Comparison of ENCODE assay signal across 1 cellular context in the genomic region with DNA sequence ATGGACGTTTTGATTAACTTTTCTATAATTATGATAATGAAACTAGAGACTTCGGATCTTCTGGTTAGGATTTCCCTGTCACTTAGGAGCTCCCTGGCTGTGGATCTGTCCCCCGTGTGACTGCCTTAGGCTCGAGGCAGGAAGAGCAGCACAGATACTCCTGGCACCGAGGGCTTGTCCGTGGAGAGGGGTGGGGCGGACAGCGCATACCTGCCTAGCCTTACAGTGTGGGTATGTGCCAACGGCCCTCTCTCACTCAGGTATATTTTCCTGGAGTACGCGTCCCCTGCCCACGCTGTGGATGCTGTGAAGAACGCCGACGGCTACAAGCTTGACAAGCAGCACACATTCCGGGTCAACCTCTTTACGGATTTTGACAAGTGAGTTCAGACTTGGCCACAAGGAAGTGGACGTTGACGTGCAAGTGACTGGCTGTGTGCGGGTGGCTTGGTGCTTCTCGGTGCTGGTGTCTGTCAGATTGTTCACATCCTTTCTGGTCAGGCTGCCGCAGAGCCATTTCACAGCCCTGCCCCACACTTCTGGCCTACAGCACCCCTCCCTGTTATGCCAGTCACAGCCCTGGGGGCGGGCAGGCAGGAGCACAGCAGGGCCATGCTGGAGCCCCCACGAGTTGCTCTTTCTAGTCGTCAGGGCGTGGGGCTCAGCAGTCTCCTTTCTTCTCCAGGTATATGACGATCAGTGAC.
TF ChIP-seq lines count a peak whose summit lies in the region.

No MANE protein-coding gene starts in this region.

TF ChIP-seq in IMR-90, 13 proteins besides CTCF, POLR2A, EP300 and RAD21:
- TF ChIP-seq, protein P1, sequence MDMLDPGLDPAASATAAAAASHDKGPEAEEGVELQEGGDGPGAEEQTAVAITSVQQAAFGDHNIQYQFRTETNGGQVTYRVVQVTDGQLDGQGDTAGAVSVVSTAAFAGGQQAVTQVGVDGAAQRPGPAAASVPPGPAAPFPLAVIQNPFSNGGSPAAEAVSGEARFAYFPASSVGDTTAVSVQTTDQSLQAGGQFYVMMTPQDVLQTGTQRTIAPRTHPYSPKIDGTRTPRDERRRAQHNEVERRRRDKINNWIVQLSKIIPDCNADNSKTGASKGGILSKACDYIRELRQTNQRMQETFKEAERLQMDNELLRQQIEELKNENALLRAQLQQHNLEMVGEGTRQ (IDR thresholded peaks at IDR 0.05; ENCODE audit: low read depth, low read length) = no peak
- TF ChIP-seq BHLHE40 (IDR thresholded peaks at IDR 0.05; ENCODE audit: low read depth, low read length) = no peak
- TF ChIP-seq SMC3 (IDR thresholded peaks at IDR 0.05; ENCODE audit: low read depth, low read length) = no peak
- no peak for TF ChIP-seq FOS (IDR thresholded peaks at IDR 0.05; ENCODE audit: low read depth, low read length)
- no peak for TF ChIP-seq CHD1 (IDR thresholded peaks at IDR 0.05; ENCODE audit: low read depth, low read length)
- TF ChIP-seq MXI1 (IDR thresholded peaks at IDR 0.05; ENCODE audit: borderline replicate concordance, low read depth, low read length) = no peak
- TF ChIP-seq MAZ (IDR thresholded peaks at IDR 0.05; ENCODE audit: borderline replicate concordance, low read depth, low read length) = no peak
- TF ChIP-seq RCOR1 (IDR thresholded peaks at IDR 0.05; ENCODE audit: insufficient replicate concordance, low read length) = no peak
- TF ChIP-seq CEBPB (IDR thresholded peaks at IDR 0.05; ENCODE audit: low read depth, low read length) = no peak
- TF ChIP-seq MAFK (IDR thresholded peaks at IDR 0.05; ENCODE audit: low read depth, low read length) = no peak
- no peak for TF ChIP-seq RFX5 (IDR thresholded peaks at IDR 0.05; ENCODE audit: low read depth, low read length)
- no peak for TF ChIP-seq NFE2L2 (IDR thresholded peaks at IDR 0.05; ENCODE audit: low read depth, low read length)
